Comparison of ENCODE assay signal across 1 cellular context in genomic region chr4:54526560-54526959, GRCh38.
TF ChIP-seq lines count a peak whose summit lies in the region.

No MANE protein-coding gene starts in this region.

TF ChIP-seq in GM23338, 12 proteins besides CTCF, POLR2A, EP300 and RAD21 (continued from another document):
- TF ChIP-seq REST (IDR thresholded peaks at IDR 0.05; ENCODE audit: unreplicated experiment), result no peak
- TF ChIP-seq JUNB (IDR thresholded peaks at IDR 0.05; ENCODE audit: unreplicated experiment), result no peak
- no peak for TF ChIP-seq STAT1 (IDR thresholded peaks at IDR 0.05; ENCODE audit: unreplicated experiment)
- no peak for TF ChIP-seq NANOG (IDR thresholded peaks at IDR 0.05; ENCODE audit: borderline replicate concordance)
- no peak for TF ChIP-seq ETS1 (IDR thresholded peaks at IDR 0.05)
- TF ChIP-seq EZH2 (IDR thresholded peaks at IDR 0.05; ENCODE audit: low read depth, unreplicated experiment), result no peak
- no peak for TF ChIP-seq ZNF331 (CRISPR knock-in tag; IDR thresholded peaks at IDR 0.05; ENCODE audit: low read depth)
- TF ChIP-seq POLR2AphosphoS5 (IDR thresholded peaks at IDR 0.05; ENCODE audit: low read depth), result no peak
- no peak for TF ChIP-seq EZH2phosphoT487 (IDR thresholded peaks at IDR 0.05; ENCODE audit: unreplicated experiment)
